ENCODE assay signal across 10 cellular contexts in genomic region chr6:711925-712324, GRCh38. TPM values are rescaled to one million over a fixed set of nuclear protein-coding genes. Genes with fewer than 3 reads are reported as not detected.
DNase-seq lines count a peak whose midpoint lies in the region; ATAC-seq and TF ChIP-seq lines count a peak whose summit lies in the region.
"Had no signal": no experiment of that assay in that cellular context is flagged by ENCODE, and none has a peak within 500 bp of the region (broad histone marks: within the 10 kb centered on the region; RNA-seq: fewer than 3 reads in every experiment).

No MANE protein-coding gene starts in this region.

- peak overlapping the region; percentile 71 for H3K4me3 ChIP-seq in fibroblast of villous mesenchyme (ENCODE audit: low read depth, low read length)

- H3K9me3 Mint-ChIP-seq in activated T-cell treated with anti-CD3 and anti-CD28 coated beads, Interleukin-2, amount 50 U/mL, for 24 hours = no peaks in the 10 kb centered on the region
- no peaks in the 10 kb centered on the region for H3K9me3 Mint-ChIP-seq in activated T-helper 17 cell treated with anti-CD3 and anti-CD28 coated beads, Interleukin-2, amount 50 U/mL, for 72 hours
- H3K9me3 Mint-ChIP-seq in stimulated activated naive CD8-positive, alpha-beta T cell treated with anti-CD3 and anti-CD28 coated beads, Interleukin-15, amount 100 ng/mL, for 72 hours = no peaks in the 10 kb centered on the region
- H3K9me3 Mint-ChIP-seq: type B pancreatic cell had no signal

- H3K36me3 Mint-ChIP-seq in activated T-cell treated with anti-CD3 and anti-CD28 coated beads, Interleukin-2, amount 50 U/mL, for 24 hours (ENCODE audit: low read depth) = peaks cover 4% of the 10 kb centered on the region
- no peaks in the 10 kb centered on the region for H3K36me3 Mint-ChIP-seq in activated T-helper 17 cell treated with anti-CD3 and anti-CD28 coated beads, Interleukin-2, amount 50 U/mL, for 72 hours (ENCODE audit: low read depth)
- H3K36me3 Mint-ChIP-seq: type B pancreatic cell had no signal

- no peak for DNase-seq in activated T-cell treated with anti-CD3 and anti-CD28 coated beads, Interleukin-2, amount 50 U/mL, for 24 hours
- DNase-seq in activated T-cell treated with anti-CD3 and anti-CD28 coated beads, Interleukin-2, amount 50 U/mL, for 1 hour = no peak
- DNase-seq in fibroblast of villous mesenchyme (ENCODE audit: low read depth) (no peak), occipital lobe (lab: John Stamatoyannopoulos, UW) (no peak), inferior parietal cortex (ENCODE audit: extremely low spot score) (no peak), NCI-H2107 treated with DMSO at 0.1 percent for 48 hours (lab: John Stamatoyannopoulos, UW; ENCODE audit: unreplicated experiment) (no peak)
- no peak for DNase-seq in stimulated activated naive CD8-positive, alpha-beta T cell treated with anti-CD3 and anti-CD28 coated beads, Interleukin-15, amount 100 ng/mL, for 72 hours
- DNase-seq: NCI-H1436 had no signal

- peak overlapping the region; percentile 90 for H3K4me3 Mint-ChIP-seq in activated T-cell treated with anti-CD3 and anti-CD28 coated beads, Interleukin-2, amount 50 U/mL, for 24 hours
- H3K4me3 Mint-ChIP-seq in activated T-helper 17 cell treated with anti-CD3 and anti-CD28 coated beads, Interleukin-2, amount 50 U/mL, for 72 hours = peak overlapping the region; percentile 100
- H3K4me3 Mint-ChIP-seq in stimulated activated naive CD8-positive, alpha-beta T cell treated with anti-CD3 and anti-CD28 coated beads, Interleukin-15, amount 100 ng/mL, for 72 hours = peak overlapping the region; percentile 90 to 99

- ATAC-seq in activated T-helper 17 cell treated with anti-CD3 and anti-CD28 coated beads, Interleukin-2, amount 50 U/mL, for 72 hours (replicated peaks) = peak; percentile 25
- ATAC-seq in stimulated activated naive CD8-positive, alpha-beta T cell treated with anti-CD3 and anti-CD28 coated beads, Interleukin-15, amount 100 ng/mL, for 72 hours = no peak

- H3K4me1 Mint-ChIP-seq in activated T-cell treated with anti-CD3 and anti-CD28 coated beads, Interleukin-2, amount 50 U/mL, for 24 hours (ENCODE audit: low read depth) = peaks cover 34% of the 10 kb centered on the region
- H3K4me1 Mint-ChIP-seq in activated T-helper 17 cell treated with anti-CD3 and anti-CD28 coated beads, Interleukin-2, amount 50 U/mL, for 72 hours = peaks cover 8% of the 10 kb centered on the region
- H3K4me1 Mint-ChIP-seq in stimulated activated naive CD8-positive, alpha-beta T cell treated with anti-CD3 and anti-CD28 coated beads, Interleukin-15, amount 100 ng/mL, for 72 hours = peaks cover 33% of the 10 kb centered on the region

- H3K27ac Mint-ChIP-seq in activated T-cell treated with anti-CD3 and anti-CD28 coated beads, Interleukin-2, amount 50 U/mL, for 24 hours = peak overlapping the region; percentile 99
- H3K27ac Mint-ChIP-seq in activated T-helper 17 cell treated with anti-CD3 and anti-CD28 coated beads, Interleukin-2, amount 50 U/mL, for 72 hours = peak overlapping the region; percentile 98
- H3K27ac Mint-ChIP-seq in stimulated activated naive CD8-positive, alpha-beta T cell treated with anti-CD3 and anti-CD28 coated beads, Interleukin-15, amount 100 ng/mL, for 72 hours = no peak overlapping the region

- H3K27me3 Mint-ChIP-seq in activated T-cell treated with anti-CD3 and anti-CD28 coated beads, Interleukin-2, amount 50 U/mL, for 24 hours = peaks cover 2% of the 10 kb centered on the region
- H3K27me3 Mint-ChIP-seq in activated T-helper 17 cell treated with anti-CD3 and anti-CD28 coated beads, Interleukin-2, amount 50 U/mL, for 72 hours = peaks cover 2% of the 10 kb centered on the region
- peaks cover 11% of the 10 kb centered on the region for H3K27me3 Mint-ChIP-seq in stimulated activated naive CD8-positive, alpha-beta T cell treated with anti-CD3 and anti-CD28 coated beads, Interleukin-15, amount 100 ng/mL, for 72 hours

- TF ChIP-seq CTCF in fibroblast of villous mesenchyme (IDR thresholded peaks at IDR 0.05; ENCODE audit: insufficient read depth, low read depth, low read length) = no peak

RNA-seq across cellular contexts. Expression of gene EXOC2, which starts 19.0 kb away (rescaled TPM):
- total RNA-seq in activated T-helper 17 cell treated with anti-CD3 and anti-CD28 coated beads, Interleukin-2, amount 50 U/mL, for 72 hours = 10 to 100 TPM; 44.1 to 46.9 TPM
- total RNA-seq in fibroblast of villous mesenchyme = 24.8 and 29.8 TPM in 2 replicates
- total RNA-seq in occipital lobe = 63.8 TPM

RNA-seq across cellular contexts. Expression of gene HUS1B, which starts 55.0 kb away (rescaled TPM):
- total RNA-seq in activated T-helper 17 cell treated with anti-CD3 and anti-CD28 coated beads, Interleukin-2, amount 50 U/mL, for 72 hours = 1 to 10 TPM; 1.8 to 2.4 TPM
- total RNA-seq in fibroblast of villous mesenchyme (0.86 and 1.9 TPM in 2 replicates), occipital lobe (1.9 TPM)

Comparison
In these comparisons a context has a peak if more than half of its experiments do, and no peak if none do; other contexts are left out.
1. H3K27ac Mint-ChIP-seq: peak in activated T-cell treated with anti-CD3 and anti-CD28 coated beads, Interleukin-2, amount 50 U/mL, for 24 hours (single experiment) and activated T-helper 17 cell treated with anti-CD3 and anti-CD28 coated beads, Interleukin-2, amount 50 U/mL, for 72 hours (single experiment); none in stimulated activated naive CD8-positive, alpha-beta T cell treated with anti-CD3 and anti-CD28 coated beads, Interleukin-15, amount 100 ng/mL, for 72 hours (0 of 2).
2. Peak in every context shown above with its lines, with median percentiles within 50 percentile points of each other: H3K4me3 Mint-ChIP-seq.